11 cellular contexts compared by ENCODE assay signal in the genomic region with DNA sequence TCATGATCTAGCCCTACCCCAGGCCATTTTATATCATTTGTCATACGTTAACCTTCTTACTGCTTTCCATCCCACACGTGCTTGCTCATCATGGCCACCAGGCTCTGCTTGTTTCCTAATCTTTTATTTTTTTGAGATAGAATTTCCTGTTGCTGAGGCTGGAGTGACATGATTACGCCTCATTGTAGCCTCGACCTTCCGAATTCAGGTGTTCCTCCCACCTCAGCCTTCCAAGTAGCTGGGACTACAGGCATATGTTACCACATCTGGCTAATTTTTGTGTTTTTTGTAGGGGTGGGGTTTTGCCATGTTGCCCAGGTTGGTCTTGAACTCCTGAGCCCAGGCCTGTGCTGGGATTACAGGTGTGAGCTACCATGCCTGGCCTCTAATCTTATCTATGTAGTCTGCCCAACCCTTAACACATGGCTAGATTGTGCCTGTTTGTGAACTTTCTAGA. TPM values are rescaled to one million over a fixed set of nuclear protein-coding genes. Genes with fewer than 3 reads are reported as not detected.
DNase-seq lines count a peak whose midpoint lies in the region; TF ChIP-seq lines count a peak whose summit lies in the region.
"Had no signal": no experiment of that assay in that cellular context is flagged by ENCODE, and none has a peak within 500 bp of the region (broad histone marks: within the 10 kb centered on the region; RNA-seq: fewer than 3 reads in every experiment).

No MANE protein-coding gene starts in this region.

- H3K9me3 ChIP-seq in duodenal mucosa (ENCODE audit: control insufficient read depth in 1 of 2, low read length in 2 of 2) = no peaks in the 10 kb centered on the region
- no peaks in the 10 kb centered on the region for H3K9me3 ChIP-seq in spleen
- H3K9me3 ChIP-seq: Caco-2 had no signal

- WGBS in spleen, 5 donors = 45 to 71% (median 55%) methylated on average over 5 of the region's 5 CpGs

- H3K36me3 Mint-ChIP-seq in neural crest cell (ENCODE audit: low read depth) = peaks cover 3% of the 10 kb centered on the region
- peaks cover 14% of the 10 kb centered on the region for H3K36me3 Mint-ChIP-seq in activated CD4-positive, alpha-beta memory T cell treated with anti-CD3 and anti-CD28 coated beads, Interleukin-2, amount 10 ng/mL, durations not matched to agents 7 days and 5 days (ENCODE audit: low read depth)

- peak overlapping the region; percentile 21 for H3K4me3 Mint-ChIP-seq in neural crest cell
- H3K4me3 Mint-ChIP-seq in activated CD4-positive, alpha-beta memory T cell treated with anti-CD3 and anti-CD28 coated beads, Interleukin-2, amount 10 ng/mL, durations not matched to agents 7 days and 5 days = no peak overlapping the region
- H3K4me3 Mint-ChIP-seq: GM23338 had no signal

- H3K4me3 ChIP-seq in duodenal mucosa (ENCODE audit: low read depth in 1 of 2, low read length in 2 of 2) (peak overlapping the region; percentile 28 to 40), spleen (no peak overlapping the region)
- H3K4me3 ChIP-seq: GM23338 had no signal

- DNase-seq in HCEC 1CT (peak; percentile 15), RKO (ENCODE audit: low spot score) (peak; percentile 82), neural crest cell (ENCODE audit: low read depth, low spot score) (no peak), spleen (no peak), NCI-H1436 treated with DMSO at 0.1 percent for 48 hours (lab: John Stamatoyannopoulos, UW) (no peak)
- DNase-seq in activated CD4-positive, alpha-beta memory T cell treated with anti-CD3 and anti-CD28 coated beads, Interleukin-2, amount 10 ng/mL, durations not matched to agents 7 days and 5 days = no peak
- DNase-seq: activated naive CD4-positive, alpha-beta T cell treated with anti-CD3 and anti-CD28 coated beads, Interleukin-2, amount 50 U/mL, for 16 hours; Caco-2; NCI-H1930 had no signal

- intact Hi-C loops in spleen (cut with DNase I; ENCODE audit: low total_unique reads) = no loop called here

- no peak overlapping the region for H3K27ac Mint-ChIP-seq in neural crest cell (ENCODE audit: unreplicated experiment)
- H3K27ac Mint-ChIP-seq in activated CD4-positive, alpha-beta memory T cell treated with anti-CD3 and anti-CD28 coated beads, Interleukin-2, amount 10 ng/mL, durations not matched to agents 7 days and 5 days = no peak overlapping the region
- H3K27ac Mint-ChIP-seq: GM23338 had no signal

- no peaks in the 10 kb centered on the region for H3K9me3 Mint-ChIP-seq in neural crest cell
- H3K9me3 Mint-ChIP-seq in activated CD4-positive, alpha-beta memory T cell treated with anti-CD3 and anti-CD28 coated beads, Interleukin-2, amount 10 ng/mL, durations not matched to agents 7 days and 5 days = no peaks in the 10 kb centered on the region
- H3K9me3 Mint-ChIP-seq: GM23338 had no signal

- peaks cover 24% of the 10 kb centered on the region for H3K4me1 Mint-ChIP-seq in neural crest cell
- peaks cover 30% of the 10 kb centered on the region for H3K4me1 Mint-ChIP-seq in activated CD4-positive, alpha-beta memory T cell treated with anti-CD3 and anti-CD28 coated beads, Interleukin-2, amount 10 ng/mL, durations not matched to agents 7 days and 5 days

- H3K9ac ChIP-seq in duodenal mucosa (ENCODE audit: low read depth in 1 of 2, low read length in 2 of 2) = no peak overlapping the region

- peaks cover 38 to 57% of the 10 kb centered on the region in 2 donors for H3K4me1 ChIP-seq in duodenal mucosa (ENCODE audit: control insufficient read depth in 1 of 2, insufficient read depth in 2 of 2, low read length in 2 of 2)
- peaks cover 5 to 38% (median 28%) of the 10 kb centered on the region in 6 donors for H3K4me1 ChIP-seq in spleen

- H3K36me3 ChIP-seq in duodenal mucosa (ENCODE audit: control insufficient read depth in 1 of 2, insufficient read depth in 2 of 2, low read length in 2 of 2) (peaks cover 0 to 14% of the 10 kb centered on the region in 2 donors), spleen (peaks cover 0 to 27% (median 0%) of the 10 kb centered on the region in 6 donors)

- no peaks in the 10 kb centered on the region for H3K27me3 ChIP-seq in duodenal mucosa (ENCODE audit: control insufficient read depth in 1 of 2, insufficient read depth in 2 of 2, low read length in 2 of 2)
- H3K27me3 ChIP-seq in spleen (replicated peaks in 1 of 7) = no peaks in the 10 kb centered on the region

- POLR2A ChIA-PET in activated CD4-positive, alpha-beta memory T cell treated with anti-CD3 and anti-CD28 coated beads, Interleukin-2, amount 10 ng/mL, durations not matched to agents 7 days and 5 days (lab: Charles Lee) = no interaction called here

- TF ChIP-seq CTCF in neural crest cell (conservative IDR thresholded peaks at IDR 0.05) (no peak), spleen (IDR thresholded peaks at IDR 0.05 in 8 of 11, conservative IDR thresholded peaks at IDR 0.05 in 3 of 11) (no peak)

- no peak for TF ChIP-seq POLR2A in spleen (IDR thresholded peaks at IDR 0.05)

- no peak overlapping the region for H3K27ac ChIP-seq in duodenal mucosa (ENCODE audit: low read depth, low read length)
- H3K27ac ChIP-seq in spleen = no peak overlapping the region

- CTCF ChIA-PET in activated CD4-positive, alpha-beta memory T cell treated with anti-CD3 and anti-CD28 coated beads, Interleukin-2, amount 10 ng/mL, durations not matched to agents 7 days and 5 days (lab: Charles Lee) = interaction anchor here (1.8 kb wide), 1 partner anchor 49 kb away, joined by 4 read pairs; no protein-coding TSS in a partner anchor

- no peaks in the 10 kb centered on the region for H3K27me3 Mint-ChIP-seq in neural crest cell (ENCODE audit: low read depth)
- H3K27me3 Mint-ChIP-seq in activated CD4-positive, alpha-beta memory T cell treated with anti-CD3 and anti-CD28 coated beads, Interleukin-2, amount 10 ng/mL, durations not matched to agents 7 days and 5 days = no peaks in the 10 kb centered on the region

RNA-seq across cellular contexts. Expression of gene UAP1, which starts 3.3 kb away (rescaled TPM):
- 34.1 and 38.6 TPM in 2 replicates for total RNA-seq in neural crest cell
- total RNA-seq in spleen = 10 to 100 TPM; 19.1 to 48.3 (median 24.5) TPM
- polyA plus RNA-seq in spleen = 10 to 100 TPM; 13.1 to 18.5 (median 15.0) TPM
- total RNA-seq in activated CD4-positive, alpha-beta memory T cell treated with anti-CD3 and anti-CD28 coated beads, Interleukin-2, amount 10 ng/mL, durations not matched to agents 7 days and 5 days = 10 to 100 TPM; 16.8 TPM

Comparison
In these comparisons a context has a peak if more than half of its experiments do, and no peak if none do; other contexts are left out.
1. DNase-seq: peak in HCEC 1CT (single experiment) and RKO (single experiment); none in neural crest cell (single experiment), spleen (single experiment), activated CD4-positive, alpha-beta memory T cell treated with anti-CD3 and anti-CD28 coated beads, Interleukin-2, amount 10 ng/mL, durations not matched to agents 7 days and 5 days (single experiment) and NCI-H1436 treated with DMSO at 0.1 percent for 48 hours (single experiment).
2. H3K4me3 ChIP-seq: peak in duodenal mucosa (2 of 2); none in spleen (0 of 8).